8 cellular contexts compared by ENCODE assay signal in genomic region chr11:61694971-61695706, GRCh38. TPM values are rescaled to one million over a fixed set of nuclear protein-coding genes. Genes with fewer than 3 reads are reported as not detected.
DNase-seq lines count a peak whose midpoint lies in the region; ATAC-seq lines count a peak whose summit lies in the region.

No MANE protein-coding gene starts in this region.

- H3K4me1 Mint-ChIP-seq in activated naive CD4-positive, alpha-beta T cell treated with anti-CD3 and anti-CD28 coated beads, Interleukin-2, amount 50 U/mL, for 24 hours = peaks cover 29% of the 10 kb centered on the region
- H3K4me1 Mint-ChIP-seq in central memory CD8-positive, alpha-beta T cell = peaks cover 23% of the 10 kb centered on the region

- H3K36me3 Mint-ChIP-seq in activated naive CD4-positive, alpha-beta T cell treated with anti-CD3 and anti-CD28 coated beads, Interleukin-2, amount 50 U/mL, for 24 hours = no peaks in the 10 kb centered on the region
- peaks cover 4% of the 10 kb centered on the region for H3K36me3 Mint-ChIP-seq in central memory CD8-positive, alpha-beta T cell (ENCODE audit: insufficient read depth)

- H3K18ac ChIP-seq in mesendoderm (ENCODE audit: low read length) = no peak overlapping the region

- no peak overlapping the region for H3K56ac ChIP-seq in mesendoderm (ENCODE audit: low read length)

- no peak overlapping the region for H2AK5ac ChIP-seq in mesendoderm (ENCODE audit: low read length)

- H3K79me2 ChIP-seq in mesendoderm (ENCODE audit: control insufficient read depth, insufficient read depth, low read length) = no peaks in the 10 kb centered on the region

- no peak overlapping the region for H4K8ac ChIP-seq in mesendoderm (ENCODE audit: low read depth, low read length)

- WGBS in mesendoderm (ENCODE audit: extremely low coverage, insufficient coverage, low lambda C conversion rate) = no CpG with 5 or more reads among the region's 13 CpGs

- H3K23ac ChIP-seq in mesendoderm (ENCODE audit: low read length) = no peak overlapping the region

- DNase-seq in activated naive CD4-positive, alpha-beta T cell treated with anti-CD3 and anti-CD28 coated beads, Interleukin-2, amount 50 U/mL, for 16 hours = no peak
- DNase-seq in central memory CD8-positive, alpha-beta T cell (ENCODE audit: low spot score in 2 of 2) = no peak
- DNase-seq in mesendoderm (peak; percentile 67), DMS153 treated with DMSO at 0.1 percent for 48 hours (lab: John Stamatoyannopoulos, UW; ENCODE audit: unreplicated experiment) (no peak), SW 1271 (lab: John Stamatoyannopoulos, UW) (no peak), NCI-H2029 treated with DMSO at 0.1 percent for 48 hours (lab: John Stamatoyannopoulos, UW) (no peak)

- no peak overlapping the region for H3K4ac ChIP-seq in mesendoderm (ENCODE audit: low read depth, low read length)

- no peaks in the 10 kb centered on the region for H3K79me1 ChIP-seq in mesendoderm (ENCODE audit: low read length)

- H4K5ac ChIP-seq in mesendoderm (ENCODE audit: low read length) = no peak overlapping the region

- H3K27me3 Mint-ChIP-seq in activated naive CD4-positive, alpha-beta T cell treated with anti-CD3 and anti-CD28 coated beads, Interleukin-2, amount 50 U/mL, for 24 hours = no peaks in the 10 kb centered on the region
- H3K27me3 Mint-ChIP-seq in central memory CD8-positive, alpha-beta T cell = no peaks in the 10 kb centered on the region

- peaks cover 15% of the 10 kb centered on the region for H3K4me1 ChIP-seq in mesendoderm (ENCODE audit: control insufficient read depth, low read depth, low read length)

- H3K36me3 ChIP-seq in mesendoderm (ENCODE audit: control insufficient read depth, insufficient read depth, low read length) = no peaks in the 10 kb centered on the region

- no peak overlapping the region for H2BK5ac ChIP-seq in mesendoderm (ENCODE audit: low read length)

- ATAC-seq in central memory CD8-positive, alpha-beta T cell (replicated peaks; ENCODE audit: extremely low read depth, poor library complexity, severe bottlenecking) = no peak
- no peak for ATAC-seq in GM19397 (IDR thresholded peaks at IDR 0.05; ENCODE audit: unreplicated experiment)

- H3K4me2 ChIP-seq in mesendoderm (ENCODE audit: low read length) = no peak overlapping the region

- H3K9ac ChIP-seq in mesendoderm (ENCODE audit: low read length) = no peak overlapping the region

- H3K4me3 Mint-ChIP-seq in activated naive CD4-positive, alpha-beta T cell treated with anti-CD3 and anti-CD28 coated beads, Interleukin-2, amount 50 U/mL, for 24 hours = peak overlapping the region; percentile 72
- H3K4me3 Mint-ChIP-seq in central memory CD8-positive, alpha-beta T cell = no peak overlapping the region

- H3K4me3 ChIP-seq in mesendoderm (ENCODE audit: low read length) = no peak overlapping the region

- no peak overlapping the region for H3K27ac Mint-ChIP-seq in activated naive CD4-positive, alpha-beta T cell treated with anti-CD3 and anti-CD28 coated beads, Interleukin-2, amount 50 U/mL, for 24 hours
- peak overlapping the region; percentile 90 for H3K27ac Mint-ChIP-seq in central memory CD8-positive, alpha-beta T cell (ENCODE audit: low read depth)

- no peaks in the 10 kb centered on the region for H3K27me3 ChIP-seq in mesendoderm (ENCODE audit: insufficient read depth, low read length, poor library complexity)

- no peak overlapping the region for H3K27ac ChIP-seq in mesendoderm (ENCODE audit: low read depth, low read length)

- no peak overlapping the region for H2BK120ac ChIP-seq in mesendoderm (ENCODE audit: low read depth, low read length)

- H3K9me3 Mint-ChIP-seq in activated naive CD4-positive, alpha-beta T cell treated with anti-CD3 and anti-CD28 coated beads, Interleukin-2, amount 50 U/mL, for 24 hours = no peaks in the 10 kb centered on the region
- no peaks in the 10 kb centered on the region for H3K9me3 Mint-ChIP-seq in central memory CD8-positive, alpha-beta T cell

- H2BK15ac ChIP-seq in mesendoderm (replicated peaks; ENCODE audit: low read depth) = no peak overlapping the region

RNA-seq across cellular contexts. Expression of gene DAGLA, which starts 14.9 kb away (rescaled TPM):
- 4.2 TPM for polyA plus RNA-seq in mesendoderm (2013, experiment 1 of 2)
- polyA plus RNA-seq in mesendoderm (2013, experiment 2 of 2) = 4.4 TPM

RNA-seq across cellular contexts. Expression of gene MYRF, which starts 57.3 kb away (rescaled TPM):
- 3.0 TPM for polyA plus RNA-seq in mesendoderm (2013, experiment 1 of 2)
- 2.6 TPM for polyA plus RNA-seq in mesendoderm (2013, experiment 2 of 2)
